ENCODE assay signal across 1 cellular context in the genomic region with DNA sequence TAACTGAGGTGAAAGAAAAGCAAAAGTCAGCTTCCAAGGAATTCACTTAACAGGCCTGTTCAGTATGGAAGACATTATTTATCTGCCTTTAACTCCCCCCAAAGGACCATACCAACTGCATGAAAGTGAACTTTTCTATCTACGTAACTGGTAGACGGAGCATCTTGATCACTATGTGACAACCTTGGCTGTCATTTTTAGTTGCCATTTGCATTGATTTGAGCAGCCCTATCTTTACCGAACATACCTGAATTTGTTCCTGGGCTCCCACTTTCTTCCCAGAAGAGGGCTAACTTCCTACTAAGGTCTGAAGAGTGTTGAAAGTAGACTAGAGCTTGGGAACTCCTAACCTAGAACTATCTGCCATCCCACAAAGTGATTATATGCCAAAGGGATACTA.
A peak's percentile ranks its signal among the peaks of the same experiment; 100 is the strongest.
TF ChIP-seq lines count a peak whose summit lies in the region.

No MANE protein-coding gene starts in this region.

TF ChIP-seq in K562, 482 proteins besides CTCF, POLR2A, EP300 and RAD21:
- TF ChIP-seq, protein P1, sequence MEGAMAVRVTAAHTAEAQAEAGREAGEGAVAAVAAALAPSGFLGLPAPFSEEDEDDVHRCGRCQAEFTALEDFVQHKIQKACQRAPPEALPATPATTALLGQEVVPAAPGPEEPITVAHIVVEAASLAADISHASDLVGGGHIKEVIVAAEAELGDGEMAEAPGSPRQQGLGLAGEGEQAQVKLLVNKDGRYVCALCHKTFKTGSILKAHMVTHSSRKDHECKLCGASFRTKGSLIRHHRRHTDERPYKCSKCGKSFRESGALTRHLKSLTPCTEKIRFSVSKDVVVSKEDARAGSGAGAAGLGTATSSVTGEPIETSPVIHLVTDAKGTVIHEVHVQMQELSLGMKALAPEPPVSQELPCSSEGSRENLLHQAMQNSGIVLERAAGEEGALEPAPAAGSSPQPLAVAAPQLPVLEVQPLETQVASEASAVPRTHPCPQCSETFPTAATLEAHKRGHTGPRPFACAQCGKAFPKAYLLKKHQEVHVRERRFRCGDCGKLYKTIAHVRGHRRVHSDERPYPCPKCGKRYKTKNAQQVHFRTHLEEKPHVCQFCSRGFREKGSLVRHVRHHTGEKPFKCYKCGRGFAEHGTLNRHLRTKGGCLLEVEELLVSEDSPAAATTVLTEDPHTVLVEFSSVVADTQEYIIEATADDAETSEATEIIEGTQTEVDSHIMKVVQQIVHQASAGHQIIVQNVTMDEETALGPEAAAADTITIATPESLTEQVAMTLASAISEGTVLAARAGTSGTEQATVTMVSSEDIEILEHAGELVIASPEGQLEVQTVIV (CRISPR knock-in tag; IDR thresholded peaks at IDR 0.05; ENCODE audit: borderline replicate concordance), result no peak
- TF ChIP-seq ZNF699 (CRISPR knock-in tag; IDR thresholded peaks at IDR 0.05; ENCODE audit: insufficient replicate concordance) (no peak), EZH2 (IDR thresholded peaks at IDR 0.05; ENCODE audit: borderline replicate concordance, low read depth, low read length) (no peak), ZNF3 (CRISPR knock-in tag; IDR thresholded peaks at IDR 0.05) (no peak), CREBBP (IDR thresholded peaks at IDR 0.05; ENCODE audit: low read depth, low read length) (no peak), POLR2AphosphoS2 (IDR thresholded peaks at IDR 0.05; ENCODE audit: low read length) (0 out of 2 replicates have a peak, but pooled peaks have one; percentile 13), BACH1 (tag; IDR thresholded peaks at IDR 0.05) (no peak), SUPT5H (IDR thresholded peaks at IDR 0.05) (0 out of 2 replicates have a peak, but pooled peaks have one; percentile 27)
- TF ChIP-seq, protein P2, sequence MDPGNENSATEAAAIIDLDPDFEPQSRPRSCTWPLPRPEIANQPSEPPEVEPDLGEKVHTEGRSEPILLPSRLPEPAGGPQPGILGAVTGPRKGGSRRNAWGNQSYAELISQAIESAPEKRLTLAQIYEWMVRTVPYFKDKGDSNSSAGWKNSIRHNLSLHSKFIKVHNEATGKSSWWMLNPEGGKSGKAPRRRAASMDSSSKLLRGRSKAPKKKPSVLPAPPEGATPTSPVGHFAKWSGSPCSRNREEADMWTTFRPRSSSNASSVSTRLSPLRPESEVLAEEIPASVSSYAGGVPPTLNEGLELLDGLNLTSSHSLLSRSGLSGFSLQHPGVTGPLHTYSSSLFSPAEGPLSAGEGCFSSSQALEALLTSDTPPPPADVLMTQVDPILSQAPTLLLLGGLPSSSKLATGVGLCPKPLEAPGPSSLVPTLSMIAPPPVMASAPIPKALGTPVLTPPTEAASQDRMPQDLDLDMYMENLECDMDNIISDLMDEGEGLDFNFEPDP (CRISPR knock-in tag; IDR thresholded peaks at IDR 0.05), result no peak
